5 cellular contexts compared by ENCODE assay signal in genomic region chr15:21354597-21354996, GRCh38.
DNase-seq lines count a peak whose midpoint lies in the region; ATAC-seq and TF ChIP-seq lines count a peak whose summit lies in the region.
"Not testable (repeated sequence)": the region's sequence is repeated elsewhere in the genome, so short reads cannot be mapped to it uniquely, and the experiment has no call there.

No MANE protein-coding gene starts in this region.

- not testable (repeated sequence) for H3K27me3 Mint-ChIP-seq in activated naive CD4-positive, alpha-beta T cell treated with anti-CD3 and anti-CD28 coated beads, Interleukin-2, amount 10 ng/mL, durations not matched to agents 7 days and 5 days; osteocyte (ENCODE audit: unreplicated experiment)

- not testable (repeated sequence) for TF ChIP-seq POLR2A in right lobe of liver (IDR thresholded peaks at IDR 0.05); spleen (IDR thresholded peaks at IDR 0.05)

- H3K4me3 Mint-ChIP-seq in activated naive CD4-positive, alpha-beta T cell treated with anti-CD3 and anti-CD28 coated beads, Interleukin-2, amount 10 ng/mL, durations not matched to agents 7 days and 5 days; osteocyte (ENCODE audit: unreplicated experiment): not testable (repeated sequence)

- WGBS in right lobe of liver (ENCODE audit: insufficient coverage, low coverage, low lambda C conversion rate, missing lambda C conversion rate): no CpG with 5 or more reads among the region's 20 CpGs
- WGBS in spleen, 5 donors: 85% methylated on average over 6 of the region's 20 CpGs; no CpG with 5 or more reads in 4 of the 5 donors

- not testable (repeated sequence) for H3K36me3 ChIP-seq in right lobe of liver, spleen

- not testable (repeated sequence) for H3K4me1 ChIP-seq in right lobe of liver, spleen

- CTCF ChIA-PET in activated naive CD4-positive, alpha-beta T cell treated with anti-CD3 and anti-CD28 coated beads, Interleukin-2, amount 10 ng/mL, durations not matched to agents 7 days and 5 days (lab: Charles Lee): not testable (repeated sequence)

- TF ChIP-seq CTCF in right lobe of liver (IDR thresholded peaks at IDR 0.05); osteocyte (IDR thresholded peaks at IDR 0.05); spleen (IDR thresholded peaks at IDR 0.05 in 8 of 11, conservative IDR thresholded peaks at IDR 0.05 in 3 of 11): not testable (repeated sequence)

- peak; percentile 60 for ATAC-seq in left lobe of liver
- ATAC-seq in right lobe of liver: peak; percentile 44 to 51 (median 48)

- not testable (repeated sequence) for H3K9me3 ChIP-seq in right lobe of liver, spleen

- H3K27ac ChIP-seq in right lobe of liver, spleen: not testable (repeated sequence)

- H3K4me1 Mint-ChIP-seq in activated naive CD4-positive, alpha-beta T cell treated with anti-CD3 and anti-CD28 coated beads, Interleukin-2, amount 10 ng/mL, durations not matched to agents 7 days and 5 days; osteocyte (ENCODE audit: unreplicated experiment): not testable (repeated sequence)

- not testable (repeated sequence) for H3K36me3 Mint-ChIP-seq in activated naive CD4-positive, alpha-beta T cell treated with anti-CD3 and anti-CD28 coated beads, Interleukin-2, amount 10 ng/mL, durations not matched to agents 7 days and 5 days; osteocyte (ENCODE audit: unreplicated experiment)

- DNase-seq in activated naive CD4-positive, alpha-beta T cell treated with anti-CD3 and anti-CD28 coated beads, Interleukin-2, amount 10 ng/mL, durations not matched to agents 7 days and 5 days: peak; percentile 8
- DNase-seq in left lobe of liver (ENCODE audit: low spot score); right lobe of liver: not testable (repeated sequence)
- DNase-seq in osteocyte (ENCODE audit: extremely low spot score, unreplicated experiment): peak; percentile 53
- peak; percentile 23 for DNase-seq in spleen

- not testable (repeated sequence) for H3K9me3 Mint-ChIP-seq in activated naive CD4-positive, alpha-beta T cell treated with anti-CD3 and anti-CD28 coated beads, Interleukin-2, amount 10 ng/mL, durations not matched to agents 7 days and 5 days; osteocyte (ENCODE audit: unreplicated experiment)

- H3K27ac Mint-ChIP-seq in activated naive CD4-positive, alpha-beta T cell treated with anti-CD3 and anti-CD28 coated beads, Interleukin-2, amount 10 ng/mL, durations not matched to agents 7 days and 5 days; osteocyte (ENCODE audit: unreplicated experiment): not testable (repeated sequence)

- not testable (repeated sequence) for H3K4me3 ChIP-seq in right lobe of liver, spleen

- H3K27me3 ChIP-seq in right lobe of liver; spleen (replicated peaks in 1 of 7): not testable (repeated sequence)

- intact Hi-C loops in right lobe of liver (cut with DNase I); spleen (cut with DNase I; ENCODE audit: low total_unique reads): not testable (repeated sequence)
